24 cellular contexts compared by ENCODE assay signal in the genomic region with DNA sequence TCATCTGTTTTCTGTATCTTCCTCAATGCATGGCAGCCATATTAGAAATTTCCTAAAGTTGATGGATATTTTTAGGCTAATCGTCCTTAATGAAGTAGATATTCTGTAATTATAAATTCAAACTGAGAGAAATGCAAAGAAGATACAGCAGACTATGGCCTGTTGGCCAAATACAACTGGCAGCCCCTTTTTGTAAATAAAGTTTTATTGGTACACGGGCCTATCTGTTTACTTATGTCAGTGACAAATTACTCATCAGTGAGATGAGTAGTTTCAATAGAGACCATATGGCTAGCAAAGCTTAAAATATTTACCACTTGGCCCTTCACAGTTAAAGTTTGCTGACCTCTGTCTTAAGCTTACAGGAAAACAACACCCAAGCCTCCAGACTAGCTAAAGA.
DNase-seq lines count a peak whose midpoint lies in the region; ATAC-seq, FAIRE-seq and TF ChIP-seq lines count a peak whose summit lies in the region.
"Had no signal": no experiment of that assay in that cellular context is flagged by ENCODE, and none has a peak within 500 bp of the region (broad histone marks: within the 10 kb centered on the region; RNA-seq: fewer than 3 reads in every experiment).

No MANE protein-coding gene starts in this region.

- no peak overlapping the region for H3K4me3 Mint-ChIP-seq in type B pancreatic cell
- H3K4me3 Mint-ChIP-seq: B cell, CD14-positive monocyte had no signal

- H3K9me3 Mint-ChIP-seq in type B pancreatic cell: no peaks in the 10 kb centered on the region
- H3K9me3 Mint-ChIP-seq: CD14-positive monocyte had no signal

- peaks cover 0 to 4% of the 10 kb centered on the region in 2 experiments; a peak in 1 of 4 replicates for H3K27me3 ChIP-seq in GM12878 (replicated peaks in 1 of 2; ENCODE audit: control insufficient read depth in 2 of 2, insufficient read depth in 2 of 2, low read length in 1 of 2)
- no peaks in the 10 kb centered on the region for H3K27me3 ChIP-seq in thyroid gland

- H3K4me1 Mint-ChIP-seq in type B pancreatic cell (ENCODE audit: unreplicated experiment): peaks cover 8% of the 10 kb centered on the region

- H3K79me2 ChIP-seq in GM12878 (ENCODE audit: control insufficient read depth, insufficient read depth, low read length): no peaks in the 10 kb centered on the region

- no peak overlapping the region for H3K4me3 ChIP-seq in GM12865 (ENCODE audit: low read depth, low read length)
- no peak overlapping the region for H3K4me3 ChIP-seq in GM12878
- H3K4me3 ChIP-seq in foreskin fibroblast (ENCODE audit: low read depth in 1 of 2, low read length in 2 of 2): no peak overlapping the region
- no peak overlapping the region for H3K4me3 ChIP-seq in thyroid gland (replicated peaks in 1 of 3)
- H3K4me3 ChIP-seq: A549 had no signal

- TF ChIP-seq EP300 in GM12878 (IDR thresholded peaks at IDR 0.05; ENCODE audit: borderline replicate concordance in 1 of 2, control insufficient read depth in 1 of 2, low read depth in 2 of 2, low read length in 2 of 2): no peak

- no peak overlapping the region for H2AFZ ChIP-seq in GM12878 (ENCODE audit: control insufficient read depth, low read depth, low read length)

- no peaks in the 10 kb centered on the region for H3K36me3 ChIP-seq in GM12878 (ENCODE audit: control insufficient read depth in 2 of 2, insufficient read depth in 2 of 2, low read length in 1 of 2)
- no peaks in the 10 kb centered on the region for H3K36me3 ChIP-seq in thyroid gland

- no peak for FAIRE-seq in GM12878 (lab: Jason Lieb, UNC)
- FAIRE-seq: A549, GM12892, GM18507, GM19239 had no signal

- H3K4me1 ChIP-seq in GM12878 (ENCODE audit: control insufficient read depth, insufficient read depth, low read length) (no peaks in the 10 kb centered on the region), thyroid gland (no peaks in the 10 kb centered on the region)
- H3K4me1 ChIP-seq: A549 had no signal

- CTCF ChIA-PET in GM12878 (lab: Yijun Ruan, JAX): no interaction called here

- POLR2A ChIA-PET in GM12878 (lab: Charles Lee): no interaction called here

- no peak for TF ChIP-seq RAD21 in GM12878 (IDR thresholded peaks at IDR 0.05; ENCODE audit: insufficient read depth, low read depth, low read length)

- peak; percentile 45 for ATAC-seq in GM12878
- ATAC-seq: A549 had no signal

- 0% methylated on average over 2 of the region's 2 CpGs for WGBS in GM12878 (ENCODE audit: insufficient coverage, insufficient replicate concordance, low lambda C conversion rate, missing lambda C conversion rate)
- WGBS in thyroid gland, 2 donors: 23 to 54% methylated on average over 2 of the region's 2 CpGs

- no peak overlapping the region for H3K4me2 ChIP-seq in GM12878 (ENCODE audit: control insufficient read depth, insufficient read depth)
- H3K4me2 ChIP-seq: A549, SK-N-SH had no signal

- no peak overlapping the region for H3K9ac ChIP-seq in GM12878 (ENCODE audit: control insufficient read depth, insufficient read depth, low read length)
- H3K9ac ChIP-seq: SK-N-SH had no signal

- TF ChIP-seq CTCF in GM12865 (IDR thresholded peaks at IDR 0.05; ENCODE audit: insufficient read depth, low read depth, low read length, missing control alignments): no peak
- no peak for TF ChIP-seq CTCF in GM12878 (IDR thresholded peaks at IDR 0.05 in 2 of 3, conservative IDR thresholded peaks at IDR 0.05 in 1 of 3; ENCODE audit: control insufficient read depth in 2 of 3, extremely low read depth in 1 of 3, insufficient read depth in 1 of 3, low read depth in 3 of 3, low read length in 3 of 3)
- TF ChIP-seq CTCF in foreskin fibroblast (IDR thresholded peaks at IDR 0.05; ENCODE audit: low read depth, low read length): no peak
- TF ChIP-seq CTCF in thyroid gland (IDR thresholded peaks at IDR 0.05): no peak
- no peak for TF ChIP-seq CTCF in type B pancreatic cell (conservative IDR thresholded peaks at IDR 0.05)

- no peaks in the 10 kb centered on the region for H3K36me3 Mint-ChIP-seq in type B pancreatic cell
- H3K36me3 Mint-ChIP-seq: CD14-positive monocyte had no signal

- no peak overlapping the region for H3K27ac Mint-ChIP-seq in type B pancreatic cell
- H3K27ac Mint-ChIP-seq: B cell, CD14-positive monocyte had no signal

- no peaks in the 10 kb centered on the region; the same call in 2 of the 3 replicates for H3K9me3 ChIP-seq in GM12878 (replicated peaks; ENCODE audit: control insufficient read depth, insufficient read depth, low read length)
- no peaks in the 10 kb centered on the region for H3K9me3 ChIP-seq in thyroid gland
- H3K9me3 ChIP-seq: A549, SK-N-SH had no signal

- RAD21 ChIA-PET in GM12878 (lab: Charles Lee; ENCODE audit: unreplicated experiment): interaction anchor here (0.9 kb wide), 1 partner anchor 42 kb away, joined by 3 read pairs; no protein-coding TSS in a partner anchor

- H3K27ac ChIP-seq in GM12878 (ENCODE audit: control insufficient read depth, insufficient read depth) (no peak overlapping the region), thyroid gland (no peak overlapping the region)
- H3K27ac ChIP-seq: A549 had no signal

- peaks cover 16% of the 10 kb centered on the region for H3K27me3 Mint-ChIP-seq in type B pancreatic cell

- no TSS peak for BruUV-seq in GM12878 (replicated peaks; lab: Mats Ljungman, UMichigan)

- SMC1A ChIA-PET in GM12878 (lab: Charles Lee; ENCODE audit: uncharacterized antibody, unreplicated experiment): interaction anchor here (2.4 kb wide), 1 partner anchor 11 kb away, joined by 5 read pairs; no protein-coding TSS in a partner anchor

- TF ChIP-seq POLR2A in GM12878 (IDR thresholded peaks at IDR 0.05; ENCODE audit: low read depth, low read length) (no peak), thyroid gland (IDR thresholded peaks at IDR 0.05) (no peak)

- in situ Hi-C loops in GM12878 (cut with MboI): loop anchor here (5.0 kb wide), 1 partner anchor 122 kb away; no protein-coding TSS in a partner anchor

- DNase-seq in GM12865 (ENCODE audit: low read depth) (peak; percentile 11), NCI-H446 treated with DMSO at 0.1 percent for 48 hours (lab: John Stamatoyannopoulos, UW) (peak; percentile 65), GM12878 (ENCODE audit: low read depth, low spot score) (no peak), foreskin fibroblast (peak; percentile 35 to 55), thyroid gland (no peak), type B pancreatic cell (ENCODE audit: extremely low spot score, unreplicated experiment) (no peak), NCI-H1048 (lab: John Stamatoyannopoulos, UW) (no peak)
- DNase-seq: DMS79 treated with DMSO at 0.1 percent for 48 hours, MM.1S, NCI-H1092, NCI-H1436, NCI-H187 treated with DMSO at 0.1 percent for 48 hours, NCI-H2107, NCI-H510A, OCI-M1, SIG-M5, SK-N-SH, T-helper 2 cell had no signal

- intact Hi-C loops in GM12878 (cut with micrococcal nuclease; ENCODE audit: unreplicated experiment) (no loop called here), thyroid gland (cut with DNase I) (no loop called here)

- no peaks in the 10 kb centered on the region for H4K20me1 ChIP-seq in GM12878 (ENCODE audit: control insufficient read depth, insufficient read depth)

TF ChIP-seq in GM12878, 131 proteins besides CTCF, POLR2A, EP300 and RAD21:
- peak; percentile 84 for TF ChIP-seq ZBTB40 (IDR thresholded peaks at IDR 0.05; ENCODE audit: borderline replicate concordance)
- TF ChIP-seq CBFB (IDR thresholded peaks at IDR 0.05; ENCODE audit: low read depth): no peak

Comparison
In these comparisons a context has a peak if more than half of its experiments do, and no peak if none do; other contexts are left out.
1. DNase-seq: peak in GM12865 (single experiment), NCI-H446 treated with DMSO at 0.1 percent for 48 hours (single experiment) and foreskin fibroblast (2 of 2); none in GM12878 (single experiment), thyroid gland (0 of 2), type B pancreatic cell (single experiment) and NCI-H1048 (single experiment).